In genomic region chr20:55685848-55686247, GRCh38 we compare ENCODE assay signal across 24 cellular contexts.
"Had no signal": no experiment of that assay in that cellular context is flagged by ENCODE, and none has a peak within 500 bp of the region (broad histone marks: within the 10 kb centered on the region; RNA-seq: fewer than 3 reads in every experiment).

No MANE protein-coding gene starts in this region.

- H3K4me3 ChIP-seq: coronary artery, dorsolateral prefrontal cortex, esophagus muscularis mucosa, gastroesophageal sphincter, heart left ventricle, hepatocyte, left lung, lower lobe of right lung, mucosa of descending colon had no signal

- H2AFZ ChIP-seq: hepatocyte had no signal

- H3K36me3 Mint-ChIP-seq: mesothelial cell of epicardium had no signal

- H3K27ac ChIP-seq: coronary artery, dorsolateral prefrontal cortex, foreskin keratinocyte, gastroesophageal sphincter, heart left ventricle, hepatocyte, left lung, lower lobe of right lung had no signal

- H3K4me3 Mint-ChIP-seq: immature natural killer cell, mesothelial cell of epicardium had no signal

- H3K4me1 ChIP-seq: foreskin keratinocyte, heart left ventricle, left lung, lower lobe of right lung had no signal

- H3K4me1 Mint-ChIP-seq: immature natural killer cell, mesothelial cell of epicardium had no signal

- H3K79me2 ChIP-seq: hepatocyte had no signal

- H3K36me3 ChIP-seq: esophagus muscularis mucosa, gastroesophageal sphincter, heart left ventricle, left lung, lower lobe of right lung had no signal

- DNase-seq: dermis blood vessel endothelial cell; dorsolateral prefrontal cortex; effector CD4-positive, alpha-beta T cell; effector memory CD4-positive, alpha-beta T cell; foreskin keratinocyte; heart left ventricle; hypothalamus; immature natural killer cell; islet precursor cell; kidney; kidney glomerular epithelial cell; left colon; left lung; lower lobe of right lung; mesenchymal stem cell; mucosa of descending colon had no signal

- ATAC-seq: foreskin keratinocyte, gastroesophageal sphincter, heart left ventricle, left colon, left lung, lower lobe of right lung, mucosa of descending colon had no signal

- H3K27me3 ChIP-seq: dorsolateral prefrontal cortex, esophagus muscularis mucosa, foreskin keratinocyte, gastroesophageal sphincter, heart left ventricle, hepatocyte, left lung had no signal

- H3K9me3 ChIP-seq: esophagus muscularis mucosa, gastroesophageal sphincter, heart left ventricle, left lung, lower lobe of right lung, mucosa of descending colon had no signal

- H3K4me2 ChIP-seq: hepatocyte had no signal

- FAIRE-seq: colon, endothelial cell of umbilical vein, frontal cortex, kidney had no signal

- H3K27ac Mint-ChIP-seq: immature natural killer cell, mesothelial cell of epicardium had no signal
